In the genomic region with DNA sequence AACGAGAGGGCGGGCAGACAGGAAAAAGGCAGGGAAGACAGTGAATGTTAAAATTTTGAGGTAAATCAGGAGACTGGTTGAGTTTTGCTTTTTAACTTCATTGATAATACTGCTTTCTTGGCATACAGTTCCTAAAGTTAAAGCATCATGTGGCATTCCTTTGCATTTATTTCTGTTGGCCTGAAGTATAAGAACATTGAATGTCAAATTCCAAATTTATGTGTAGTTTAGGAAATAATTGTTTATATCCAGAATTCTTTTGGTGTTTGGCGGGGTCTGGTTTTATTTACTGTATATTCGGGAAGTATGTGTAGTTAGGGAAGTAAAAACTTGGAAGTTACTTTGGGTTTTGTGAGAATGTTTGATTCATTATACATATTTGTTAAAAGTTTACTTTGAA, we compare ENCODE assay signal across 8 cellular contexts.
DNase-seq lines count a peak whose midpoint lies in the region; ATAC-seq and TF ChIP-seq lines count a peak whose summit lies in the region.

No MANE protein-coding gene starts in this region.

- no peaks in the 10 kb centered on the region for H3K27me3 Mint-ChIP-seq in activated CD4-positive, alpha-beta T cell treated with anti-CD3 and anti-CD28 coated beads for 36 hours

- peaks cover 30 to 58% of the 10 kb centered on the region in 2 donors for H3K4me1 ChIP-seq in left lung

- H3K36me3 ChIP-seq in left lung, result peaks cover 0 to 10% of the 10 kb centered on the region in 2 donors

- peak overlapping the region; percentile 54 for H3K27ac ChIP-seq in angular gyrus (ENCODE audit: low read depth, low read length)
- peak overlapping the region; percentile 99 to 100 for H3K27ac ChIP-seq in left lung
- peak overlapping the region; percentile 65 for H3K27ac ChIP-seq in temporal lobe (ENCODE audit: low read depth, low read length)

- H3K27me3 ChIP-seq in left lung, result no peaks in the 10 kb centered on the region

- no peaks in the 10 kb centered on the region for H3K9me3 ChIP-seq in left lung

- DNase-seq in activated CD4-positive, alpha-beta T cell treated with anti-CD3 and anti-CD28 coated beads for 36 hours, result no peak
- no peak for DNase-seq in activated CD4-positive, alpha-beta T cell treated with anti-CD3 and anti-CD28 coated beads for 1 hour
- DNase-seq in left lung (no peak), hippocampal formation (lab: John Stamatoyannopoulos, UW) (no peak), GDM1 (lab: John Stamatoyannopoulos, UW) (no peak), SIG-M5 (lab: John Stamatoyannopoulos, UW) (no peak)

- no peak for TF ChIP-seq CTCF in left lung (IDR thresholded peaks at IDR 0.05)

- peak overlapping the region; percentile 91 for H3K27ac Mint-ChIP-seq in activated CD4-positive, alpha-beta T cell treated with anti-CD3 and anti-CD28 coated beads for 36 hours

- intact Hi-C loops in activated CD4-positive, alpha-beta T cell treated with anti-CD3 and anti-CD28 coated beads for 36 hours (cut with DNase I, micrococcal nuclease), result loop anchor here (2.0 to 10.0 kb wide), 6 partner anchors 715 to 1497 kb away; a partner anchor contains a TSS
- intact Hi-C loops in left lung (cut with DNase I), result no loop called here

- peaks cover 41% of the 10 kb centered on the region for H3K4me1 Mint-ChIP-seq in activated CD4-positive, alpha-beta T cell treated with anti-CD3 and anti-CD28 coated beads for 36 hours

- H3K9me3 Mint-ChIP-seq in activated CD4-positive, alpha-beta T cell treated with anti-CD3 and anti-CD28 coated beads for 36 hours (ENCODE audit: low read depth), result no peaks in the 10 kb centered on the region

- POLR2A ChIA-PET in activated CD4-positive, alpha-beta T cell treated with anti-CD3 and anti-CD28 coated beads for 36 hours (lab: Charles Lee), result no interaction called here

- no peak for ATAC-seq in activated CD4-positive, alpha-beta T cell treated with anti-CD3 and anti-CD28 coated beads for 36 hours
- no peak for ATAC-seq in left lung

- peak overlapping the region; percentile 89 for H3K4me3 Mint-ChIP-seq in activated CD4-positive, alpha-beta T cell treated with anti-CD3 and anti-CD28 coated beads for 36 hours

- H3K4me3 ChIP-seq in left lung, result peak overlapping the region; percentile 54 to 75

- CTCF ChIA-PET in activated CD4-positive, alpha-beta T cell treated with anti-CD3 and anti-CD28 coated beads for 36 hours (lab: Charles Lee), result interaction anchor here (1.7 kb wide), 1 partner anchor 47 kb away, joined by 6 read pairs; no protein-coding TSS in a partner anchor

- H3K36me3 Mint-ChIP-seq in activated CD4-positive, alpha-beta T cell treated with anti-CD3 and anti-CD28 coated beads for 36 hours (ENCODE audit: low read depth), result peaks cover 28% of the 10 kb centered on the region

Comparison
In these comparisons a context has a peak if more than half of its experiments do, and no peak if none do; other contexts are left out.
1. intact Hi-C loops: an anchor here in activated CD4-positive, alpha-beta T cell treated with anti-CD3 and anti-CD28 coated beads for 36 hours (2.0 to 10.0 kb wide); none called in left lung.